In the genomic region with DNA sequence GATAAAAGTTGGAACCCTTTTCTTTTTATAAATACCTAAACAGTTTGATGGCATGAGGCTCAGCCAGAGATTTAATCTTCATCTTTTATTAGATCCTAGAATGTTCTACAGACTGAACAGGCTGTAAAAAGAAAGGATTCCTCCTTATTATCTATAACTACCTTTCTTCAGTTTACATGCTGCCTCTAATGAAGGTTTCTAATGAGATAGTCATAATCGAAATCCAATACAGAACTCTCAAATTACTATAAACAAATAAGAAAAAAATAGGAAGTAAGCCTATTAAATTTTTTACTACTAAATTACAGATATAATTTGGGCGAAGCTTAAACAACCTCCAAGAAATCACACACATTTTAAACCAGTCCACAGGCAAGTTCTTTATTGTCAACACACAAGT, we compare ENCODE assay signal across 16 cellular contexts. TPM values are rescaled to one million over a fixed set of nuclear protein-coding genes. Genes with fewer than 3 reads are reported as not detected.
DNase-seq lines count a peak whose midpoint lies in the region; ATAC-seq and TF ChIP-seq lines count a peak whose summit lies in the region.
"Had no signal": no experiment of that assay in that cellular context is flagged by ENCODE, and none has a peak within 500 bp of the region (broad histone marks: within the 10 kb centered on the region; RNA-seq: fewer than 3 reads in every experiment).

No MANE protein-coding gene starts in this region.

- H3K4me1 Mint-ChIP-seq in MCF 10A (ENCODE audit: insufficient read depth, unreplicated experiment) (peaks cover 47% of the 10 kb centered on the region), chondrocyte (ENCODE audit: low read depth) (peaks cover 76% of the 10 kb centered on the region)

- DNase-seq in mammary epithelial cell = no peak
- no peak for DNase-seq in MCF 10A (ENCODE audit: unreplicated experiment)
- no peak for DNase-seq in chondrocyte (ENCODE audit: low spot score)
- no peak for DNase-seq in SKM-1 (lab: John Stamatoyannopoulos, UW; ENCODE audit: unreplicated experiment)
- DNase-seq: activated B cell treated with CpG ODN at 0.5 μM for 24 hours; effector CD8-positive, alpha-beta T cell; hippocampal formation; NCI-H187; NCI-H446 treated with DMSO at 0.1 percent for 48 hours; nucleus accumbens; T-helper 17 cell had no signal

- H3K36me3 ChIP-seq in mammary epithelial cell (ENCODE audit: insufficient read depth, low read length) (peaks cover 12% of the 10 kb centered on the region), neutrophil (peaks cover 33% of the 10 kb centered on the region)

- no peak for ATAC-seq in GM21717 (IDR thresholded peaks at IDR 0.05; ENCODE audit: unreplicated experiment)
- ATAC-seq in HG02678 (IDR thresholded peaks at IDR 0.05; ENCODE audit: unreplicated experiment) = no peak
- ATAC-seq in HG02973 (IDR thresholded peaks at IDR 0.05; ENCODE audit: unreplicated experiment) = no peak
- ATAC-seq: T-helper 17 cell had no signal

- H3K27ac Mint-ChIP-seq in MCF 10A (ENCODE audit: low read depth, unreplicated experiment) (no peak overlapping the region), chondrocyte (ENCODE audit: unreplicated experiment) (peak overlapping the region; percentile 49)

- dilution Hi-C loops in mammary epithelial cell (cut with HindIII; ENCODE audit: low sequenced_read_pairs) = no loop called here

- H3K27me3 ChIP-seq in mammary epithelial cell (ENCODE audit: insufficient read depth, low read length) = no peaks in the 10 kb centered on the region
- no peaks in the 10 kb centered on the region for H3K27me3 ChIP-seq in neutrophil

- no peak overlapping the region for H3K9ac ChIP-seq in mammary epithelial cell (ENCODE audit: insufficient read depth, low read length)

- H3K4me3 Mint-ChIP-seq in MCF 10A (ENCODE audit: unreplicated experiment) (no peak overlapping the region), chondrocyte (ENCODE audit: unreplicated experiment) (no peak overlapping the region)

- H3K36me3 Mint-ChIP-seq in MCF 10A (ENCODE audit: insufficient read depth, unreplicated experiment) (peaks cover 82% of the 10 kb centered on the region), chondrocyte (ENCODE audit: low read depth) (peaks cover 9% of the 10 kb centered on the region)

- in situ Hi-C loops in mammary epithelial cell (cut with MboI; ENCODE audit: low sequenced_read_pairs in 2 of 2) = no loop called here

- TF ChIP-seq CTCF in mammary epithelial cell (conservative IDR thresholded peaks at IDR 0.05 in 1 of 2, IDR thresholded peaks at IDR 0.05 in 1 of 2; ENCODE audit: extremely low read depth in 1 of 2, insufficient read depth in 1 of 2, low read depth in 1 of 2, low read length in 2 of 2) (no peak), MCF 10A (IDR thresholded peaks at IDR 0.05; ENCODE audit: unreplicated experiment) (no peak), chondrocyte (IDR thresholded peaks at IDR 0.05) (no peak), neutrophil (IDR thresholded peaks at IDR 0.05) (no peak)

- H4K20me1 ChIP-seq in mammary epithelial cell (ENCODE audit: insufficient read depth, low read length) = peaks cover 3% of the 10 kb centered on the region

- H3K4me3 ChIP-seq in mammary epithelial cell (replicated peaks in 1 of 3; ENCODE audit: insufficient read depth in 1 of 3, low read depth in 2 of 3, low read length in 3 of 3) = no peak overlapping the region
- peak overlapping the region in 1 of 2 experiments; percentile 90 for H3K4me3 ChIP-seq in neutrophil (ENCODE audit: low read depth in 1 of 2, low read length in 1 of 2)

- H3K9me3 ChIP-seq in mammary epithelial cell (replicated peaks; ENCODE audit: insufficient read depth, low read length) (no peaks in the 10 kb centered on the region), neutrophil (no peaks in the 10 kb centered on the region)

- POLR2A ChIA-PET in MCF 10A (lab: Yijun Ruan, JAX) = interaction anchor here (1.0 to 16.5 kb wide), 11 partner anchors 11 to 443 kb away, joined by 3 to 800 read pairs (median 4); a partner anchor contains a TSS

- H3K27ac ChIP-seq in mammary epithelial cell (ENCODE audit: insufficient read depth, low read depth, low read length) (no peak overlapping the region), neutrophil (peak overlapping the region; percentile 98)

- H3K9me3 Mint-ChIP-seq in MCF 10A (ENCODE audit: unreplicated experiment) (no peaks in the 10 kb centered on the region), chondrocyte (ENCODE audit: low read depth) (no peaks in the 10 kb centered on the region)
- H3K9me3 Mint-ChIP-seq: activated B cell treated with CpG ODN at 0.5 μM for 24 hours; central memory CD8-positive, alpha-beta T cell had no signal

- H3K4me1 ChIP-seq in mammary epithelial cell (ENCODE audit: insufficient read depth, low read length) (peaks cover 28% of the 10 kb centered on the region), neutrophil (ENCODE audit: control insufficient read depth in 1 of 2, insufficient read depth in 1 of 2, low read depth in 1 of 2, low read length in 1 of 2) (peaks cover 39 to 47% of the 10 kb centered on the region in 2 experiments)

- BruUV-seq in mammary epithelial cell (replicated peaks; lab: Mats Ljungman, UMichigan) (no TSS peak), MCF 10A (replicated peaks; lab: Mats Ljungman, UMichigan) (no TSS peak)

- H2AFZ ChIP-seq in mammary epithelial cell (ENCODE audit: low read depth, low read length) = no peak overlapping the region

- H3K27me3 Mint-ChIP-seq in MCF 10A (ENCODE audit: insufficient read depth, unreplicated experiment) (no peaks in the 10 kb centered on the region), chondrocyte (ENCODE audit: low read depth) (no peaks in the 10 kb centered on the region)
- H3K27me3 Mint-ChIP-seq: activated B cell treated with CpG ODN at 0.5 μM for 24 hours; central memory CD8-positive, alpha-beta T cell; T-helper 17 cell had no signal

- peaks cover 79% of the 10 kb centered on the region for H3K79me2 ChIP-seq in mammary epithelial cell (ENCODE audit: insufficient read depth, low read length)

- H3K4me2 ChIP-seq in mammary epithelial cell (ENCODE audit: insufficient read depth, low read depth, low read length) = peak overlapping the region; percentile 24

- intact Hi-C loops in mammary epithelial cell (cut with micrococcal nuclease) (no loop called here), MCF 10A (cut with micrococcal nuclease) (loop anchor here (5.0 kb wide), 2 partner anchors 138 to 493 kb away; no protein-coding TSS in a partner anchor)

- 55% methylated on average over 2 of the region's 2 CpGs for WGBS in mammary epithelial cell (ENCODE audit: low coverage, missing lambda C conversion rate)

- CTCF ChIA-PET in mammary epithelial cell (lab: Charles Lee; ENCODE audit: low non-redundant PET) (no interaction called here), MCF 10A (lab: Yijun Ruan, JAX) (interaction anchor here (1.1 to 18.1 kb wide), 2 partner anchors 25 to 69 kb away, joined by 4 to 418 read pairs; no protein-coding TSS in a partner anchor)

RNA-seq across cellular contexts. Expression of a gene that starts 5.0 kb away (rescaled TPM):
- 10 to 100 TPM; 56.5 to 74.5 TPM for total RNA-seq in mammary epithelial cell
- 24.1 TPM for polyA plus RNA-seq in mammary epithelial cell
- polyA minus RNA-seq in mammary epithelial cell = 93.5 TPM
- total RNA-seq in MCF 10A (2022) = 149 and 156 TPM in 2 replicates
- 79.5 to 84.0 TPM (median 81.5 TPM) in 3 replicates for total RNA-seq in chondrocyte
